Comparison of ENCODE assay signal across 22 cellular contexts in genomic region chr19:6116749-6117430, GRCh38. TPM values are rescaled to one million over a fixed set of nuclear protein-coding genes. Genes with fewer than 3 reads are reported as not detected.
"Had no signal": no experiment of that assay in that cellular context is flagged by ENCODE, and none has a peak within 500 bp of the region (broad histone marks: within the 10 kb centered on the region; RNA-seq: fewer than 3 reads in every experiment).

No MANE protein-coding gene starts in this region.

- H3K27me3 ChIP-seq: SJSA1 had no signal

- DNase-seq: KBM-7, NCI-H1092, NCI-H1105 treated with DMSO at 0.1 percent for 48 hours, NCI-H1417 treated with DMSO at 0.1 percent for 48 hours, NCI-H146, NCI-H1694 treated with DMSO at 0.1 percent for 48 hours, NCI-H1930, NCI-H2081, NCI-H2107, NCI-H2227 treated with DMSO at 0.1 percent for 48 hours, NCI-H524, NCI-H69, NCI-H774, Right ventricle myocardium superior, RPMI8226, SIG-M5 had no signal

- H3K36me3 ChIP-seq: SJSA1 had no signal

- H3K4me1 ChIP-seq: SJSA1 had no signal

- H3K27ac ChIP-seq: HL-60, SJSA1, SK-N-MC had no signal

- H3K4me3 ChIP-seq: SJSA1, SK-N-MC had no signal

RNA-seq across cellular contexts. Expression of gene ACSBG2, which starts 18.6 kb away (rescaled TPM):
- total RNA-seq: LHCN-M2, MCF 10A, NCI-H460, Right ventricle myocardium superior, SJSA1 had no signal
